In the genomic region with DNA sequence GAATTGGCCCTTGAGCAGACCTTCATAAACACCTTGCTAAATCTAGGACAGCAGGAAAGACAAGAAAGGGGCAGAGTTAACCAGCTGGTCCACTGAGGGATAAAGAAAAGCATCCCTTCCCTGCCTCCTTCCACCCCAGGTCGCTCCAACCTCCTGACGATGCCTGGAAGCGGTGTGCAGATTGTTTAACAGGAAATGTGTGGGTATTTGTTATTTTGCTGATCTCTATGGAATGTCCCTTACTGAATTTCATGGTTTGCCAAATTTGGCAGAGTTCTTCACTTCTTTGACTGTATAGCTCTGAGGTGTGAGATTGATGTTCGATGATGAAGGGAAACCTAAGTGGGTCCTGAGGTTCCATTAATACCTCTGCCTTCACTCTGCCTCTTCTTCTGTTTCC, we compare ENCODE assay signal across 1 cellular context.
TF ChIP-seq lines count a peak whose summit lies in the region.

No MANE protein-coding gene starts in this region.

TF ChIP-seq in HCT116, 20 proteins besides CTCF, POLR2A, EP300 and RAD21 (continued from another document):
- TF ChIP-seq, protein P1, sequence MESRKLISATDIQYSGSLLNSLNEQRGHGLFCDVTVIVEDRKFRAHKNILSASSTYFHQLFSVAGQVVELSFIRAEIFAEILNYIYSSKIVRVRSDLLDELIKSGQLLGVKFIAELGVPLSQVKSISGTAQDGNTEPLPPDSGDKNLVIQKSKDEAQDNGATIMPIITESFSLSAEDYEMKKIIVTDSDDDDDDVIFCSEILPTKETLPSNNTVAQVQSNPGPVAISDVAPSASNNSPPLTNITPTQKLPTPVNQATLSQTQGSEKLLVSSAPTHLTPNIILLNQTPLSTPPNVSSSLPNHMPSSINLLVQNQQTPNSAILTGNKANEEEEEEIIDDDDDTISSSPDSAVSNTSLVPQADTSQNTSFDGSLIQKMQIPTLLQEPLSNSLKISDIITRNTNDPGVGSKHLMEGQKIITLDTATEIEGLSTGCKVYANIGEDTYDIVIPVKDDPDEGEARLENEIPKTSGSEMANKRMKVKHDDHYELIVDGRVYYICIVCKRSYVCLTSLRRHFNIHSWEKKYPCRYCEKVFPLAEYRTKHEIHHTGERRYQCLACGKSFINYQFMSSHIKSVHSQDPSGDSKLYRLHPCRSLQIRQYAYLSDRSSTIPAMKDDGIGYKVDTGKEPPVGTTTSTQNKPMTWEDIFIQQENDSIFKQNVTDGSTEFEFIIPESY (IDR thresholded peaks at IDR 0.05; ENCODE audit: extremely low read depth, insufficient replicate concordance, low read length): no peak
- TF ChIP-seq SRF (IDR thresholded peaks at IDR 0.05; ENCODE audit: low read depth): no peak
